26 cellular contexts compared by ENCODE assay signal in the genomic region with DNA sequence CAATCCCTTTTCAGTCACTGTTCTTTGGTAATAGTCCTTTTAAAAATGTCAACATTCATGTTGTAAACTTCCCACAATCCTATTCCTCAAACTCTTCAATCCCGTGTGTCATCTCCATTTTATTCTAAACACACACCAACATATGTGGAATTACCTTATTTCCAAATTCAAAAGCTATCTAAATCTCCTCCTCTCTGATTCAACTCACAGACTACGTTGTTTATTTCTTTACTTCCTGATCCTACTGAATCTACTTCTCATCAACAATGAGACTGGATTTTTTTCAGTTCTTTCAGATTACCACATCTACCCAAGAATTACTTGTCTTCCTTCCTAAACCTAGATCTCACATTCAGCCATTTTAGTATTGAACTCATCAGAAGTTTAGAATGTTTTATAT.
"Had no signal": no experiment of that assay in that cellular context is flagged by ENCODE, and none has a peak within 500 bp of the region (broad histone marks: within the 10 kb centered on the region; RNA-seq: fewer than 3 reads in every experiment).

No MANE protein-coding gene starts in this region.

- H3K9me3 ChIP-seq: heart right ventricle, mucosa of descending colon, right lobe of liver, stomach, thyroid gland, vagina had no signal

- H2AFZ ChIP-seq: neural progenitor cell, parathyroid adenoma had no signal

- H3K27me3 ChIP-seq: heart right ventricle, neural progenitor cell, right lobe of liver, stomach, thyroid gland, vagina had no signal

- H3K9ac ChIP-seq: neural progenitor cell, parathyroid adenoma had no signal

- H3K27ac ChIP-seq: coronary artery, heart right ventricle, neural progenitor cell, parathyroid adenoma, right lobe of liver, stomach, thyroid gland, vagina had no signal

- H3K36me3 ChIP-seq: heart right ventricle, neural progenitor cell, right lobe of liver, stomach, thyroid gland, vagina had no signal

- DNase-seq: dermis blood vessel endothelial cell; effector memory CD8-positive, alpha-beta T cell; foreskin melanocyte; glutamatergic neuron; heart right ventricle; hypothalamus; immature natural killer cell; mucosa of descending colon; naive B cell; right lobe of liver; small intestine; stimulated activated CD4-positive, alpha-beta T cell treated with anti-CD3 and anti-CD28 coated beads, Interleukin-12 subunit alpha, Interleukin-12 subunit beta, amount 100 ng/mL, for 4 hours; stimulated activated CD4-positive, alpha-beta T cell treated with anti-CD3 and anti-CD28 coated beads, Interleukin-1b, Interleukin-23, amount 100 ng/mL, for 48 hours; stimulated activated CD4-positive, alpha-beta T cell treated with anti-CD3 and anti-CD28 coated beads, Interleukin-4, amount 100 ng/mL, for 1 hour; stimulated activated naive CD4-positive, alpha-beta T cell treated with Interleukin-2 at 50 U/mL for 16 hours; stomach; thyroid gland; trophoblast cell had no signal

- ATAC-seq: effector memory CD8-positive, alpha-beta T cell; heart right ventricle; left lobe of liver; mucosa of descending colon; natural killer cell treated with Interleukin-12 subunit alpha and Interleukin-12 subunit beta and Interleukin-15 and Interleukin-18, amount 100 ng/mL, for 72 hours; right lobe of liver; stimulated activated effector memory CD8-positive, alpha-beta T cell treated with anti-CD3 and anti-CD28 coated beads, Interleukin-12 subunit alpha, Interleukin-12 subunit beta, amount 100 ng/mL, for 72 hours had no signal

- H3K4me1 ChIP-seq: heart right ventricle, neural progenitor cell, parathyroid adenoma, right lobe of liver, stomach, thyroid gland, vagina had no signal

- H3K4me3 ChIP-seq: coronary artery, heart right ventricle, lung, mucosa of descending colon, neural progenitor cell, right lobe of liver, stomach, thyroid gland, vagina had no signal

- H3K4me2 ChIP-seq: neural progenitor cell had no signal
